8 cellular contexts compared by ENCODE assay signal in the genomic region with DNA sequence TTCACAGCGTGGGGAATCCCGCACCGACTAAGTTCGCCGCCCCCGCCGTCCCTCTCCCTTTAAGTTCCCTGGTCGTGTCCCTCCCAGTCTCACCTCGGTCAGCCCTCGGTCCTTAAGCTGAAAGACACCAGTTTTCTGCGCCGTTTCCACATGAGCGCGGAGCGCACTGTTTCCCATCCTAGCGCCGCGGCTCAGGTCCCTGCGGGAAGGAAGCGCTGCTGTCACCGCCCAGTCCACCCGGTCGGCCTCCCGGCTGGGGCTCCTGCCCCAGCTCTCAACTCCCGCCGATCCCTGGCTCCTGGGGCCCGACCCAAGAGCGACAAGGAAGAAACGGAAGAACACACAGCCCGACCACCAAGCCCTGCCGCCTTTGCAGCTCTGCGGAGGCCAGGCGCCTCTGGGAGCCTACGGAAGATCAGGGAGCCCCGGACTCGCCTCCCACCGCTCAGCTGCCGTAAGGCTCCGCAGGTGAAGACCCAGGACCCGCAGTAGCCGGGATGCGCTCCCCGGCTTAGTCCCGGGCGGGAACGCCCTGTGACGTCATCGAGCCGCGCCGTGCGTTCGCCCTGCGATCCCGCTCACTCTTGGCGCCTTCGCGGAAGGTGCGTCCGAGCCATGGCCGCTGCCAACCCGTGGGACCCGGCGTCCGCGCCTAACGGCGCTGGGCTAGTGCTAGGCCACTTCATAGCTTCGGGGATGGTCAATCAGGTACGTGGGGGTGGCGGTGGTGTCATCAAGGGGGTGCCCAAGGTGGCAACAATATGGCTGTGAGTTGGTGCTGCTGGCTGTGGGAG. TPM values are rescaled to one million over a fixed set of nuclear protein-coding genes. Genes with fewer than 3 reads are reported as not detected.
DNase-seq lines count a peak whose midpoint lies in the region; ATAC-seq, FAIRE-seq and TF ChIP-seq lines count a peak whose summit lies in the region.

A gene (plus strand): TSS at position 581 of the 794 bp plus-strand sequence. CDS start 35 bp downstream, at position 616.
A gene (minus strand): TSS at position 536 of the 794 bp plus-strand sequence. CDS start 359 bp downstream, at position 177.

- peaks cover 18% of the 10 kb centered on the region for H3K36me3 Mint-ChIP-seq in activated T-helper 1 cell treated with anti-CD3 and anti-CD28 coated beads, Interleukin-12 subunit alpha, Interleukin-12 subunit beta, Interleukin-2, Interleukin-4 antibody, amounts not matched to agents 30 ng/mL and 10 ng/mL and 1 ng/mL, durations not matched to agents 14 hours and 24 hours and 36 hours (ENCODE audit: low read depth)
- peaks cover 0 to 17% (median 4%) of the 10 kb centered on the region in 5 donors for H3K36me3 Mint-ChIP-seq in naive thymus-derived CD4-positive, alpha-beta T cell
- peaks cover 7% of the 10 kb centered on the region for H3K36me3 Mint-ChIP-seq in stimulated activated memory B cell treated with anti-CD40 and anti-IgM and Interleukin-4, amounts not matched to agents 10 μg/mL and 1 μg/mL and 100 μg/mL, for 72 hours

- H2AFZ ChIP-seq in fibroblast of lung (ENCODE audit: low read length) = peak within 1 kb of the TSS; percentile 96

- no peaks in the 10 kb centered on the region for H3K9me3 ChIP-seq in fibroblast of lung (ENCODE audit: control insufficient read depth, insufficient read depth, low read depth, low read length)
- H3K9me3 ChIP-seq in naive thymus-derived CD4-positive, alpha-beta T cell (ENCODE audit: control insufficient read depth in 2 of 3, low read length in 3 of 3) = no peaks in the 10 kb centered on the region

- H3K27ac Mint-ChIP-seq in activated T-helper 1 cell treated with anti-CD3 and anti-CD28 coated beads, Interleukin-12 subunit alpha, Interleukin-12 subunit beta, Interleukin-2, Interleukin-4 antibody, amounts not matched to agents 30 ng/mL and 10 ng/mL and 1 ng/mL, durations not matched to agents 14 hours and 24 hours and 36 hours = peak within 1 kb of the TSS; percentile 94
- peak within 1 kb of the TSS; percentile 95 to 99 (median 97) for H3K27ac Mint-ChIP-seq in naive thymus-derived CD4-positive, alpha-beta T cell
- H3K27ac Mint-ChIP-seq in stimulated activated memory B cell treated with anti-CD40 and anti-IgM and Interleukin-4, amounts not matched to agents 10 μg/mL and 1 μg/mL and 100 μg/mL, for 72 hours = peak within 1 kb of the TSS; percentile 92

- no peak for TF ChIP-seq RAD21 in Ishikawa (IDR thresholded peaks at IDR 0.05; ENCODE audit: low read depth)

- H3K4me3 Mint-ChIP-seq in activated T-helper 1 cell treated with anti-CD3 and anti-CD28 coated beads, Interleukin-12 subunit alpha, Interleukin-12 subunit beta, Interleukin-2, Interleukin-4 antibody, amounts not matched to agents 30 ng/mL and 10 ng/mL and 1 ng/mL, durations not matched to agents 14 hours and 24 hours and 36 hours = peak within 1 kb of the TSS; percentile 96
- peak within 1 kb of the TSS; percentile 93 to 99 (median 96) for H3K4me3 Mint-ChIP-seq in naive thymus-derived CD4-positive, alpha-beta T cell
- H3K4me3 Mint-ChIP-seq in stimulated activated memory B cell treated with anti-CD40 and anti-IgM and Interleukin-4, amounts not matched to agents 10 μg/mL and 1 μg/mL and 100 μg/mL, for 72 hours = peak within 1 kb of the TSS; percentile 89

- intact Hi-C loops in activated T-helper 1 cell treated with anti-CD3 and anti-CD28 coated beads, Interleukin-12 subunit alpha, Interleukin-12 subunit beta, Interleukin-2, Interleukin-4 antibody, amounts not matched to agents 30 ng/mL and 10 ng/mL and 1 ng/mL, durations not matched to agents 14 hours and 24 hours and 36 hours (cut with micrococcal nuclease) = loop anchor here (1.0 to 10.0 kb wide), 8 partner anchors 27 to 373 kb away; a partner anchor contains a TSS
- intact Hi-C loops in naive thymus-derived CD4-positive, alpha-beta T cell (cut with micrococcal nuclease) = loop anchor here (1.0 to 10.0 kb wide), 8 partner anchors 27 to 373 kb away; a partner anchor contains a TSS

- no peak for FAIRE-seq in RCC 7860 (lab: Jason Lieb, UNC)

- peak within 1 kb of the TSS; percentile 54 to 99 (median 76) for H3K4me3 ChIP-seq in fibroblast of lung (replicated peaks in 1 of 4; ENCODE audit: control extremely low read depth in 1 of 4, insufficient read depth in 1 of 4, low read depth in 3 of 4, low read length in 4 of 4)
- H3K4me3 ChIP-seq in naive thymus-derived CD4-positive, alpha-beta T cell (ENCODE audit: low read length) = peak within 1 kb of the TSS; percentile 86

- no peaks in the 10 kb centered on the region for H3K27me3 ChIP-seq in fibroblast of lung (ENCODE audit: control insufficient read depth, insufficient read depth, low read length)
- H3K27me3 ChIP-seq in naive thymus-derived CD4-positive, alpha-beta T cell (ENCODE audit: control insufficient read depth in 2 of 2, insufficient read depth in 2 of 2, low read length in 2 of 2) = no peaks in the 10 kb centered on the region

- no peak for TF ChIP-seq CTCF in fibroblast of lung (conservative IDR thresholded peaks at IDR 0.05 in 1 of 2, IDR thresholded peaks at IDR 0.05 in 1 of 2; ENCODE audit: low read depth in 1 of 2, low read length in 2 of 2)

- TF ChIP-seq EP300 in Ishikawa (IDR thresholded peaks at IDR 0.05; ENCODE audit: borderline replicate concordance) = no peak

- no peaks in the 10 kb centered on the region for H3K9me3 Mint-ChIP-seq in activated T-helper 1 cell treated with anti-CD3 and anti-CD28 coated beads, Interleukin-12 subunit alpha, Interleukin-12 subunit beta, Interleukin-2, Interleukin-4 antibody, amounts not matched to agents 30 ng/mL and 10 ng/mL and 1 ng/mL, durations not matched to agents 14 hours and 24 hours and 36 hours
- H3K9me3 Mint-ChIP-seq in naive thymus-derived CD4-positive, alpha-beta T cell = peaks cover 0 to 4% (median 0%) of the 10 kb centered on the region in 11 donors
- H3K9me3 Mint-ChIP-seq in stimulated activated memory B cell treated with anti-CD40 and anti-IgM and Interleukin-4, amounts not matched to agents 10 μg/mL and 1 μg/mL and 100 μg/mL, for 72 hours = no peaks in the 10 kb centered on the region

- peaks cover 4% of the 10 kb centered on the region for H3K36me3 ChIP-seq in fibroblast of lung (ENCODE audit: control insufficient read depth, insufficient read depth, low read length)
- H3K36me3 ChIP-seq in naive thymus-derived CD4-positive, alpha-beta T cell (ENCODE audit: control insufficient read depth in 2 of 3, insufficient read depth in 3 of 3, low read length in 3 of 3) = peaks cover 0 to 20% (median 0%) of the 10 kb centered on the region in 3 experiments

- DNase-seq in DMS153 treated with DMSO at 0.1 percent for 48 hours (lab: John Stamatoyannopoulos, UW; ENCODE audit: unreplicated experiment) = peak; percentile 4
- peak; percentile 56 for DNase-seq in RCC 7860 (ENCODE audit: low spot score)
- DNase-seq in activated T-helper 1 cell treated with anti-CD3 and anti-CD28 coated beads, Interleukin-12 subunit alpha, Interleukin-12 subunit beta, Interleukin-2, Interleukin-4 antibody, amounts not matched to agents 30 ng/mL and 10 ng/mL and 1 ng/mL, durations not matched to agents 14 hours and 24 hours and 36 hours (ENCODE audit: low spot score) = peak; percentile 86
- DNase-seq in fibroblast of lung (ENCODE audit: low read depth in 2 of 2) = peak; percentile 79 to 81
- peak; percentile 79 to 93 (median 86) for DNase-seq in naive thymus-derived CD4-positive, alpha-beta T cell

- H4K20me1 ChIP-seq in fibroblast of lung (ENCODE audit: control insufficient read depth, extremely low read depth, insufficient read depth, low read length) = no peaks in the 10 kb centered on the region

- peaks cover 4% of the 10 kb centered on the region for H3K4me1 ChIP-seq in fibroblast of lung (ENCODE audit: control insufficient read depth, extremely low read depth, insufficient read depth, low read length)
- H3K4me1 ChIP-seq in naive thymus-derived CD4-positive, alpha-beta T cell (ENCODE audit: control insufficient read depth in 2 of 2, insufficient read depth in 2 of 2, low read length in 2 of 2) = peaks cover 21 to 23% of the 10 kb centered on the region in 2 donors

- ATAC-seq in GM21529 (IDR thresholded peaks at IDR 0.05; ENCODE audit: unreplicated experiment) = peak; percentile 76
- peak; percentile 89 for ATAC-seq in naive thymus-derived CD4-positive, alpha-beta T cell
- peak; percentile 94 for ATAC-seq in stimulated activated memory B cell treated with anti-CD40 and anti-IgM and Interleukin-4, amounts not matched to agents 10 μg/mL and 1 μg/mL and 100 μg/mL, for 72 hours

- H3K4me1 Mint-ChIP-seq in activated T-helper 1 cell treated with anti-CD3 and anti-CD28 coated beads, Interleukin-12 subunit alpha, Interleukin-12 subunit beta, Interleukin-2, Interleukin-4 antibody, amounts not matched to agents 30 ng/mL and 10 ng/mL and 1 ng/mL, durations not matched to agents 14 hours and 24 hours and 36 hours (ENCODE audit: low read depth) = peaks cover 51% of the 10 kb centered on the region
- peaks cover 29 to 62% (median 51%) of the 10 kb centered on the region in 7 donors for H3K4me1 Mint-ChIP-seq in naive thymus-derived CD4-positive, alpha-beta T cell
- peaks cover 51% of the 10 kb centered on the region for H3K4me1 Mint-ChIP-seq in stimulated activated memory B cell treated with anti-CD40 and anti-IgM and Interleukin-4, amounts not matched to agents 10 μg/mL and 1 μg/mL and 100 μg/mL, for 72 hours

- peak within 1 kb of the TSS; percentile 94 for H3K4me2 ChIP-seq in fibroblast of lung (ENCODE audit: extremely low read depth, insufficient read depth, low read length)

- peak within 1 kb of the TSS; percentile 71 for H3K9ac ChIP-seq in fibroblast of lung (ENCODE audit: insufficient read depth, low read length)

- peaks cover 44% of the 10 kb centered on the region for H3K79me2 ChIP-seq in fibroblast of lung (ENCODE audit: control insufficient read depth, insufficient read depth, low read length)

- no peaks in the 10 kb centered on the region for H3K27me3 Mint-ChIP-seq in activated T-helper 1 cell treated with anti-CD3 and anti-CD28 coated beads, Interleukin-12 subunit alpha, Interleukin-12 subunit beta, Interleukin-2, Interleukin-4 antibody, amounts not matched to agents 30 ng/mL and 10 ng/mL and 1 ng/mL, durations not matched to agents 14 hours and 24 hours and 36 hours (ENCODE audit: insufficient read depth)
- no peaks in the 10 kb centered on the region for H3K27me3 Mint-ChIP-seq in naive thymus-derived CD4-positive, alpha-beta T cell
- H3K27me3 Mint-ChIP-seq in stimulated activated memory B cell treated with anti-CD40 and anti-IgM and Interleukin-4, amounts not matched to agents 10 μg/mL and 1 μg/mL and 100 μg/mL, for 72 hours = no peaks in the 10 kb centered on the region

- CTCF ChIA-PET in naive thymus-derived CD4-positive, alpha-beta T cell (lab: Charles Lee) = interaction anchor here (0.8 to 1.1 kb wide), 2 partner anchors 33 to 103 kb away, joined by 3 read pairs; no protein-coding TSS in a partner anchor

- H3K27ac ChIP-seq in fibroblast of lung (ENCODE audit: insufficient read depth, low read length) = peak within 1 kb of the TSS; percentile 80
- peak within 1 kb of the TSS; percentile 93 for H3K27ac ChIP-seq in naive thymus-derived CD4-positive, alpha-beta T cell (ENCODE audit: low read depth, low read length)

- POLR2A ChIA-PET in naive thymus-derived CD4-positive, alpha-beta T cell (lab: Charles Lee) = interaction anchor here (0.6 to 3.5 kb wide), 16 partner anchors 9 to 775 kb away, joined by 3 to 18 read pairs (median 4); a partner anchor contains a TSS

RNA-seq across cellular contexts. Expression of the first gene that starts in this region (rescaled TPM):
- 43.2 and 46.7 TPM in 2 replicates for total RNA-seq in activated T-helper 1 cell treated with anti-CD3 and anti-CD28 coated beads, Interleukin-12 subunit alpha, Interleukin-12 subunit beta, Interleukin-2, Interleukin-4 antibody, amounts not matched to agents 30 ng/mL and 10 ng/mL and 1 ng/mL, durations not matched to agents 14 hours and 24 hours and 36 hours
- total RNA-seq in fibroblast of lung = 19.8 and 25.3 TPM in 2 replicates
- polyA plus RNA-seq in fibroblast of lung = 26.2 and 30.4 TPM in 2 replicates
- polyA plus RNA-seq in fibroblast of lung (2012) = 13.6 and 18.3 TPM in 2 replicates
- 2.0 and 2.6 TPM in 2 replicates for polyA minus RNA-seq in fibroblast of lung (ENCODE audit: low replicate concordance)
- 10 to 100 TPM; 12.0 to 35.4 (median 16.8) TPM for total RNA-seq in naive thymus-derived CD4-positive, alpha-beta T cell
- polyA plus RNA-seq in naive thymus-derived CD4-positive, alpha-beta T cell = 10 to 100 TPM; 30.9 to 31.9 TPM

RNA-seq across cellular contexts. Expression of the second gene that starts in this region (rescaled TPM):
- total RNA-seq in activated T-helper 1 cell treated with anti-CD3 and anti-CD28 coated beads, Interleukin-12 subunit alpha, Interleukin-12 subunit beta, Interleukin-2, Interleukin-4 antibody, amounts not matched to agents 30 ng/mL and 10 ng/mL and 1 ng/mL, durations not matched to agents 14 hours and 24 hours and 36 hours = 19.9 TPM in 2 replicates
- total RNA-seq in fibroblast of lung = 10.3 and 13.9 TPM in 2 replicates
- polyA plus RNA-seq in fibroblast of lung = 17.1 and 19.3 TPM in 2 replicates
- 10.3 and 11.3 TPM in 2 replicates for polyA plus RNA-seq in fibroblast of lung (2012)
- polyA minus RNA-seq in fibroblast of lung (ENCODE audit: low replicate concordance) = 5.5 and 7.4 TPM in 2 replicates
- 10 to 100 TPM; 15.4 to 37.1 (median 18.0) TPM for total RNA-seq in naive thymus-derived CD4-positive, alpha-beta T cell
- polyA plus RNA-seq in naive thymus-derived CD4-positive, alpha-beta T cell = 1 to 10 TPM; 4.5 to 4.8 TPM

Comparison
In these comparisons a context has a peak if more than half of its experiments do, and no peak if none do; other contexts are left out.
1. Peak in every context shown above with its lines: DNase-seq, ATAC-seq, H3K4me3 ChIP-seq and H3K27ac ChIP-seq.
2. DNase-seq: peak in every context shown above with its lines; median percentile 86 in activated T-helper 1 cell treated with anti-CD3 and anti-CD28 coated beads, Interleukin-12 subunit alpha, Interleukin-12 subunit beta, Interleukin-2, Interleukin-4 antibody, amounts not matched to agents 30 ng/mL and 10 ng/mL and 1 ng/mL, durations not matched to agents 14 hours and 24 hours and 36 hours; 86 in naive thymus-derived CD4-positive, alpha-beta T cell; 80 in fibroblast of lung; 56 in RCC 7860; 4 in DMS153 treated with DMSO at 0.1 percent for 48 hours.